ENCODE assay signal across 14 cellular contexts in genomic region chr3:12476238-12476897, GRCh38. TPM values are rescaled to one million over a fixed set of nuclear protein-coding genes. Genes with fewer than 3 reads are reported as not detected.
DNase-seq lines count a peak whose midpoint lies in the region; ATAC-seq, FAIRE-seq and TF ChIP-seq lines count a peak whose summit lies in the region.
"Had no signal": no experiment of that assay in that cellular context is flagged by ENCODE, and none has a peak within 500 bp of the region (broad histone marks: within the 10 kb centered on the region; RNA-seq: fewer than 3 reads in every experiment).

No MANE protein-coding gene starts in this region.

- H3K18ac ChIP-seq in H1 (ENCODE audit: extremely low read depth, low read length) = no peak overlapping the region

- no peak overlapping the region for H4K91ac ChIP-seq in H1 (replicated peaks; ENCODE audit: insufficient read length, low read length)

- H3K56ac ChIP-seq in H1 (replicated peaks; ENCODE audit: insufficient read length, low read depth, low read length) = no peak overlapping the region

- DNase-seq in right cardiac atrium (no peak), Right ventricle myocardium superior (no peak), H1 (ENCODE audit: low read depth in 1 of 2, low spot score in 2 of 2) (no peak), non-pigmented ciliary epithelial cell (ENCODE audit: low read depth) (peak; percentile 45), esophagus squamous epithelium (lab: John Stamatoyannopoulos, UW) (no peak)
- no peak for DNase-seq in activated CD8-positive, alpha-beta memory T cell treated with anti-CD3 and anti-CD28 coated beads for 24 hours
- DNase-seq: DMS153; immature natural killer cell; stimulated activated naive CD4-positive, alpha-beta T cell treated with Interleukin-2 at 50 U/mL for 16 hours had no signal

- TF ChIP-seq EP300 in H1 (IDR thresholded peaks at IDR 0.05; ENCODE audit: borderline replicate concordance in 1 of 2, low read depth in 2 of 2, low read length in 2 of 2) = no peak

- TF ChIP-seq CTCF in H1 (IDR thresholded peaks at IDR 0.05; ENCODE audit: control extremely low read depth in 1 of 3, insufficient read depth in 1 of 3, low read depth in 1 of 3, low read length in 3 of 3) = no peak
- TF ChIP-seq CTCF in esophagus squamous epithelium (IDR thresholded peaks at IDR 0.05) = no peak

- FAIRE-seq in H1 (lab: Jason Lieb, UNC) = no peak
- FAIRE-seq: RCC 7860, TTC549 had no signal

- H4K8ac ChIP-seq in H1 (ENCODE audit: extremely low read depth, insufficient read depth, low read length) = no peak overlapping the region

- TF ChIP-seq RAD21 in H1 (IDR thresholded peaks at IDR 0.05 in 1 of 2, conservative IDR thresholded peaks at IDR 0.05 in 1 of 2; ENCODE audit: low read depth in 2 of 2, low read length in 2 of 2) = no peak

- no peaks in the 10 kb centered on the region for H3K79me2 ChIP-seq in H1 (ENCODE audit: control insufficient read depth in 1 of 2, insufficient read depth in 2 of 2, low read length in 2 of 2)

- CTCF ChIA-PET in H1 (lab: Charles Lee; ENCODE audit: partially characterized antibody) = interaction anchor here (0.6 to 2.1 kb wide), 4 partner anchors 16 to 341 kb away, joined by 3 to 8 read pairs (median 4); no protein-coding TSS in a partner anchor

- no peaks in the 10 kb centered on the region for H3K23me2 ChIP-seq in H1 (ENCODE audit: low read depth, low read length)

- no peak overlapping the region for H3K4me3 ChIP-seq in right cardiac atrium (ENCODE audit: low read length)
- no peak overlapping the region for H3K4me3 ChIP-seq in H1 (ENCODE audit: extremely low read depth in 1 of 4, insufficient read depth in 2 of 4, low read depth in 3 of 4, low read length in 4 of 4)
- H3K4me3 ChIP-seq in esophagus squamous epithelium = no peak overlapping the region

- no peak overlapping the region for H3K4me2 ChIP-seq in H1 (ENCODE audit: insufficient read depth in 1 of 2, low read depth in 2 of 2, low read length in 2 of 2)

- no peak for ATAC-seq in right cardiac atrium
- ATAC-seq in Right ventricle myocardium superior (ENCODE audit: poor library complexity) = no peak
- ATAC-seq in GM21515 (IDR thresholded peaks at IDR 0.05; ENCODE audit: unreplicated experiment) = no peak
- no peak for ATAC-seq in GM18502 (IDR thresholded peaks at IDR 0.05; ENCODE audit: poor library complexity, unreplicated experiment)
- ATAC-seq: natural killer cell treated with Interleukin-12 subunit alpha and Interleukin-12 subunit beta and Interleukin-15 and Interleukin-18, amount 100 ng/mL, for 72 hours had no signal

- H2BK120ac ChIP-seq in H1 (replicated peaks; ENCODE audit: low read depth, low read length) = no peak overlapping the region

- no peak overlapping the region for H4K5ac ChIP-seq in H1 (ENCODE audit: insufficient read length, low read depth, low read length)

- no peak overlapping the region for H3K4ac ChIP-seq in H1 (replicated peaks; ENCODE audit: insufficient read length, low read depth, low read length)

- no peak overlapping the region for H2BK15ac ChIP-seq in H1 (ENCODE audit: low read length)

- POLR2A ChIA-PET in H1 (lab: Charles Lee; ENCODE audit: partially characterized antibody) = interaction anchor here (1.1 kb wide), 1 partner anchor 24 kb away, joined by 3 read pairs; no protein-coding TSS in a partner anchor

- H3K14ac ChIP-seq in H1 (ENCODE audit: insufficient read length) = no peak overlapping the region

- WGBS in right cardiac atrium = 52% methylated on average over 5 of the region's 5 CpGs
- WGBS in H1 (ENCODE audit: extremely low coverage in 1 of 2, insufficient coverage in 1 of 2, insufficient read length in 1 of 2, insufficient replicate concordance in 2 of 2, low coverage in 1 of 2, low lambda C conversion rate in 2 of 2, missing lambda C conversion rate in 1 of 2), 2 experiments = 88% methylated on average over 5 of the region's 5 CpGs; no CpG with 5 or more reads in 1 of the 2 experiments
- WGBS in esophagus squamous epithelium, 2 donors = 54 to 59% methylated on average over 5 of the region's 5 CpGs

- no peaks in the 10 kb centered on the region for H3K36me3 ChIP-seq in H1 (ENCODE audit: control insufficient read depth in 2 of 4, insufficient read depth in 4 of 4, low read length in 3 of 4)
- H3K36me3 ChIP-seq in esophagus squamous epithelium = no peaks in the 10 kb centered on the region

- H2AK5ac ChIP-seq in H1 (ENCODE audit: low read depth, low read length) = no peak overlapping the region

- peak overlapping the region; percentile 16 for H3K27ac ChIP-seq in right cardiac atrium (ENCODE audit: low read length)
- H3K27ac ChIP-seq in H1 (ENCODE audit: low read depth, low read length) = no peak overlapping the region
- peak overlapping the region in 2 of 4 donors; percentile 37 for H3K27ac ChIP-seq in esophagus squamous epithelium

- no peak overlapping the region for H2BK20ac ChIP-seq in H1 (ENCODE audit: low read length)

- intact Hi-C loops in right cardiac atrium (cut with DNase I) = loop anchor here in 2 of 4 donors (5.0 kb wide), 2 partner anchors 299 to 339 kb away; no protein-coding TSS in a partner anchor
- intact Hi-C loops in Right ventricle myocardium superior (cut with DNase I) = loop anchor here (5.0 to 10.0 kb wide), 2 partner anchors 122 to 299 kb away; no protein-coding TSS in a partner anchor
- intact Hi-C loops in esophagus squamous epithelium (cut with DNase I) = loop anchor here (10.0 kb wide), 1 partner anchor 192 kb away; the partner anchor contains the start of gene PPARG

- no peak overlapping the region for H2BK12ac ChIP-seq in H1 (ENCODE audit: low read depth, low read length)

- H3K27me3 ChIP-seq in right cardiac atrium (ENCODE audit: control insufficient read depth, insufficient read depth) (no peaks in the 10 kb centered on the region), H1 (replicated peaks in 1 of 4; ENCODE audit: control insufficient read depth in 3 of 4, extremely low read depth in 1 of 4, insufficient read depth in 3 of 4, low read length in 3 of 4) (no peaks in the 10 kb centered on the region), esophagus squamous epithelium (no peaks in the 10 kb centered on the region)

- 0 out of 2 replicates have a peak overlapping the region, but pooled peaks have one; percentile 1 for H2AFZ ChIP-seq in H1 (ENCODE audit: low read length)

- no peak overlapping the region for H3K9ac ChIP-seq in H1 (replicated peaks in 1 of 4; ENCODE audit: extremely low read depth in 1 of 4, low read depth in 3 of 4, low read length in 3 of 4)

- H3K4me1 ChIP-seq in right cardiac atrium (ENCODE audit: control insufficient read depth, insufficient read depth, low read length) (peaks cover 3% of the 10 kb centered on the region), H1 (replicated peaks in 1 of 4; ENCODE audit: control insufficient read depth in 3 of 4, insufficient read depth in 4 of 4, low read length in 3 of 4) (peaks cover 0 to 5% (median 1%) of the 10 kb centered on the region in 4 experiments; a peak in 5 of 7 replicates), esophagus squamous epithelium (peaks cover 0 to 20% (median 3%) of the 10 kb centered on the region in 3 donors)

- H3K9me3 ChIP-seq in right cardiac atrium (ENCODE audit: control insufficient read depth, low read length) = no peaks in the 10 kb centered on the region
- no peaks in the 10 kb centered on the region for H3K9me3 ChIP-seq in H1 (ENCODE audit: insufficient read depth in 2 of 2, low read depth in 1 of 2, low read length in 1 of 2)
- H3K9me3 ChIP-seq in esophagus squamous epithelium = no peaks in the 10 kb centered on the region

- H2BK5ac ChIP-seq in H1 (ENCODE audit: low read depth, low read length) = no peak overlapping the region

- TF ChIP-seq POLR2A in H1 (IDR thresholded peaks at IDR 0.05; ENCODE audit: control extremely low read depth in 1 of 2, low read depth in 2 of 2, low read length in 2 of 2) (no peak), esophagus squamous epithelium (IDR thresholded peaks at IDR 0.05) (no peak)

- no peaks in the 10 kb centered on the region for H3K79me1 ChIP-seq in H1 (ENCODE audit: low read depth, low read length)

- no peak overlapping the region for H3K23ac ChIP-seq in H1 (ENCODE audit: insufficient read length)

- no peaks in the 10 kb centered on the region for H4K20me1 ChIP-seq in H1 (replicated peaks in 1 of 2; ENCODE audit: control insufficient read depth in 1 of 2, insufficient read depth in 2 of 2, low read length in 2 of 2)

TF ChIP-seq in H1, 55 proteins besides CTCF, POLR2A, EP300 and RAD21:
- TF ChIP-seq BRCA1 (IDR thresholded peaks at IDR 0.05; ENCODE audit: low read depth, low read length) = no peak
- no peak for TF ChIP-seq BACH1 (IDR thresholded peaks at IDR 0.05; ENCODE audit: low read length)
- TF ChIP-seq CHD2 (IDR thresholded peaks at IDR 0.05; ENCODE audit: low read length) = no peak

RNA-seq across cellular contexts. Expression of gene TSEN2, which starts 7.9 kb away (rescaled TPM):
- total RNA-seq in right cardiac atrium (10 to 100 TPM; 13.9 to 21.4 (median 20.0) TPM), Right ventricle myocardium superior (24.6 TPM), esophagus squamous epithelium (10 to 100 TPM; 13.6 to 29.6 (median 14.3) TPM)
- polyA plus RNA-seq in right cardiac atrium (18.6 TPM), H1 (2011; rRNA removed) (15.1 and 16.1 TPM in 2 replicates)
- 22.4 and 22.6 TPM in 2 replicates for total RNA-seq in H1 (2021; fragmentation: NEBNext Ultra II Directional; extraction: Animal tissue kit (Norgen Biotek cat#: 25700))
- 19.9 TPM for polyA plus RNA-seq in H1 (2011; cell fraction: cytosol; rRNA removed)
- 25.3 TPM for polyA plus RNA-seq in H1 (2011; cell fraction: nucleus; rRNA removed)
- polyA plus RNA-seq in H1 (2012, experiment 1 of 2) = 18.6 to 29.2 TPM (median 20.1 TPM) in 4 replicates
- polyA plus RNA-seq in H1 (2012, experiment 2 of 2) = 3.7 TPM
- polyA plus RNA-seq in H1 (2013, experiment 1 of 2) = 12.7 TPM
- polyA plus RNA-seq in H1 (2013, experiment 2 of 2) = 13.0 TPM
- polyA minus RNA-seq in H1 (2011; rRNA and poly(A)+ RNA removed) = 24.3 and 25.5 TPM in 2 replicates
- 17.8 TPM for polyA minus RNA-seq in H1 (2011; cell fraction: cytosol; rRNA and poly(A)+ RNA removed)
- 34.5 TPM for polyA minus RNA-seq in H1 (2011; cell fraction: nucleus; rRNA and poly(A)+ RNA removed)
